8 cellular contexts compared by ENCODE assay signal in genomic region chr1:150612014-150612345, GRCh38. TPM values are rescaled to one million over a fixed set of nuclear protein-coding genes. Genes with fewer than 3 reads are reported as not detected.
A peak's percentile ranks its signal among the peaks of the same experiment; 100 is the strongest.
DNase-seq lines count a peak whose midpoint lies in the region; ATAC-seq, FAIRE-seq and TF ChIP-seq lines count a peak whose summit lies in the region.

No MANE protein-coding gene starts in this region.

- no peaks in the 10 kb centered on the region for H3K27me3 ChIP-seq in Caco-2 (replicated peaks; ENCODE audit: control insufficient read depth, insufficient read depth, low read length)
- no peaks in the 10 kb centered on the region for H3K27me3 ChIP-seq in OCI-LY3 (ENCODE audit: low read depth, low read length)
- H3K27me3 ChIP-seq in trophoblast cell (ENCODE audit: insufficient read depth, low read length), result no peaks in the 10 kb centered on the region

- H4K91ac ChIP-seq in trophoblast cell (ENCODE audit: low read depth, low read length), result peak overlapping the region; percentile 11

- H3K27ac Mint-ChIP-seq in Caco-2 (ENCODE audit: unreplicated experiment), result peak overlapping the region; percentile 45
- H3K27ac Mint-ChIP-seq in effector memory CD8-positive, alpha-beta T cell, result peak overlapping the region; percentile 93 to 99

- WGBS in trophoblast cell (ENCODE audit: extremely low coverage, insufficient coverage, insufficient read length), result no CpG with 5 or more reads among the region's 3 CpGs

- no peak overlapping the region for H3K4me3 Mint-ChIP-seq in Caco-2 (ENCODE audit: unreplicated experiment)
- H3K4me3 Mint-ChIP-seq in effector memory CD8-positive, alpha-beta T cell, result peak overlapping the region; percentile 61 to 69

- H3K14ac ChIP-seq in trophoblast cell (ENCODE audit: low read length), result no peak overlapping the region

- H4K8ac ChIP-seq in trophoblast cell (ENCODE audit: low read depth, low read length), result no peak overlapping the region

- H3K4me1 Mint-ChIP-seq in Caco-2 (ENCODE audit: low read depth, unreplicated experiment), result peaks cover 23% of the 10 kb centered on the region
- H3K4me1 Mint-ChIP-seq in effector memory CD8-positive, alpha-beta T cell (ENCODE audit: low read depth in 2 of 2), result peaks cover 43 to 47% of the 10 kb centered on the region in 2 donors

- no peaks in the 10 kb centered on the region for H3K36me3 ChIP-seq in Caco-2 (ENCODE audit: control insufficient read depth, insufficient read depth, low read length)
- peaks cover 37% of the 10 kb centered on the region for H3K36me3 ChIP-seq in OCI-LY3 (replicated peaks; ENCODE audit: low read depth, low read length)
- H3K36me3 ChIP-seq in trophoblast cell (ENCODE audit: control insufficient read depth in 1 of 2, insufficient read depth in 2 of 2, low read length in 2 of 2), result peaks cover 3 to 8% of the 10 kb centered on the region in 2 experiments

- peaks cover 8% of the 10 kb centered on the region for H3K79me1 ChIP-seq in trophoblast cell (ENCODE audit: low read length)

- H2AFZ ChIP-seq in OCI-LY3 (ENCODE audit: low read depth, low read length) (no peak overlapping the region), trophoblast cell (ENCODE audit: insufficient read depth, low read length, poor library complexity) (no peak overlapping the region)

- peaks cover 26% of the 10 kb centered on the region for H3K36me3 Mint-ChIP-seq in Caco-2 (ENCODE audit: insufficient read depth, unreplicated experiment)
- peaks cover 59% of the 10 kb centered on the region for H3K36me3 Mint-ChIP-seq in effector memory CD8-positive, alpha-beta T cell (ENCODE audit: insufficient read depth)

- no peak overlapping the region for H3K18ac ChIP-seq in trophoblast cell (ENCODE audit: low read length)

- H3K79me2 ChIP-seq in OCI-LY3 (ENCODE audit: low read length) (peaks cover 18% of the 10 kb centered on the region; the same call in 1 of the 2 replicates), trophoblast cell (ENCODE audit: control insufficient read depth, insufficient read depth, low read length, poor library complexity) (no peaks in the 10 kb centered on the region)

- POLR2A ChIA-PET in Caco-2 (lab: Charles Lee), result interaction anchor here (1.5 kb wide), 1 partner anchor 32 kb away, joined by 5 read pairs; the partner anchor contains the start of gene MCL1

- H3K4ac ChIP-seq in trophoblast cell (ENCODE audit: low read depth, low read length), result no peak overlapping the region

- H4K12ac ChIP-seq in trophoblast cell (ENCODE audit: low read depth, low read length), result no peak overlapping the region

- ATAC-seq in effector memory CD8-positive, alpha-beta T cell (replicated peaks), result no peak
- no peak for ATAC-seq in GM18520 (IDR thresholded peaks at IDR 0.05; ENCODE audit: unreplicated experiment)
- no peak for ATAC-seq in HG03457 (IDR thresholded peaks at IDR 0.05; ENCODE audit: unreplicated experiment)

- H2AK5ac ChIP-seq in trophoblast cell (ENCODE audit: low read length), result no peak overlapping the region

- H3K27me3 Mint-ChIP-seq in Caco-2 (ENCODE audit: insufficient read depth, unreplicated experiment), result no peaks in the 10 kb centered on the region
- H3K27me3 Mint-ChIP-seq in effector memory CD8-positive, alpha-beta T cell, result no peaks in the 10 kb centered on the region

- H3K9me3 Mint-ChIP-seq in Caco-2 (ENCODE audit: unreplicated experiment), result no peaks in the 10 kb centered on the region
- H3K9me3 Mint-ChIP-seq in effector memory CD8-positive, alpha-beta T cell, result no peaks in the 10 kb centered on the region

- H2BK120ac ChIP-seq in trophoblast cell (ENCODE audit: insufficient read depth, low read length, poor library complexity), result peak overlapping the region; percentile 27

- no peak overlapping the region for H3K23ac ChIP-seq in trophoblast cell (ENCODE audit: low read length)

- H3K27ac ChIP-seq in OCI-LY3 (ENCODE audit: low read length) (peak overlapping the region; percentile 79), trophoblast cell (ENCODE audit: low read depth, low read length) (peak overlapping the region; percentile 54)

- H2BK5ac ChIP-seq in trophoblast cell (ENCODE audit: low read depth, low read length, poor library complexity), result no peak overlapping the region

- no peak for DNase-seq in Caco-2
- no peak for DNase-seq in effector memory CD8-positive, alpha-beta T cell
- DNase-seq in trophoblast cell, result no peak
- DNase-seq in urothelium cell line (ENCODE audit: low spot score), result no peak
- no peak for DNase-seq in activated CD4-positive, alpha-beta T cell treated with anti-CD3 and anti-CD28 coated beads for 1 hour

- CTCF ChIA-PET in Caco-2 (lab: Charles Lee), result no interaction called here

- peak overlapping the region; percentile 51 for H3K4me2 ChIP-seq in OCI-LY3 (ENCODE audit: low read length)
- H3K4me2 ChIP-seq in trophoblast cell (ENCODE audit: low read length), result no peak overlapping the region

- BruUV-seq in Caco-2 (replicated peaks; lab: Mats Ljungman, UMichigan), result no TSS peak

- H3K4me1 ChIP-seq in Caco-2 (peaks cover 23% of the 10 kb centered on the region), OCI-LY3 (ENCODE audit: low read length) (peaks cover 48% of the 10 kb centered on the region), trophoblast cell (ENCODE audit: control insufficient read depth in 1 of 2, insufficient read depth in 2 of 2, low read length in 2 of 2) (peaks cover 6 to 13% of the 10 kb centered on the region in 2 experiments)

- H3K9ac ChIP-seq in OCI-LY3 (ENCODE audit: low read length) (peak overlapping the region; percentile 12; the same call in 1 of the 2 replicates), trophoblast cell (ENCODE audit: low read length) (no peak overlapping the region)

- no peak for TF ChIP-seq CTCF in Caco-2 (IDR thresholded peaks at IDR 0.05; ENCODE audit: insufficient read depth in 1 of 2, low read depth in 1 of 2, low read length in 1 of 2, severe bottlenecking in 1 of 2, unreplicated experiment in 1 of 2)
- no peak for TF ChIP-seq CTCF in OCI-LY3 (IDR thresholded peaks at IDR 0.05; ENCODE audit: low read depth, low read length)

- H2BK12ac ChIP-seq in trophoblast cell (ENCODE audit: low read length), result peak overlapping the region; percentile 24

- intact Hi-C loops in Caco-2 (cut with micrococcal nuclease; ENCODE audit: unreplicated experiment), result no loop called here

- no peak for FAIRE-seq in urothelium cell line (lab: Jason Lieb, UNC)

- no peak overlapping the region for H3K4me3 ChIP-seq in Caco-2 (ENCODE audit: low read depth, low read length)
- H3K4me3 ChIP-seq in OCI-LY3 (ENCODE audit: low read length), result peak overlapping the region; percentile 7
- no peak overlapping the region for H3K4me3 ChIP-seq in trophoblast cell (ENCODE audit: low read depth, low read length)

- H3K9me3 ChIP-seq in Caco-2 (no peaks in the 10 kb centered on the region), OCI-LY3 (ENCODE audit: insufficient read depth, low read length) (no peaks in the 10 kb centered on the region), trophoblast cell (ENCODE audit: insufficient read depth, low read depth, low read length) (peaks cover 2% of the 10 kb centered on the region)

- H4K20me1 ChIP-seq in OCI-LY3 (ENCODE audit: insufficient read depth, low read length), result no peaks in the 10 kb centered on the region

RNA-seq across cellular contexts. Expression of gene ENSA, which starts 17.4 kb away (rescaled TPM):
- total RNA-seq in Caco-2 (2022), result 178 TPM in 2 replicates
- polyA plus RNA-seq in trophoblast cell (2013), result 110 and 115 TPM in 2 replicates

RNA-seq across cellular contexts. Expression of gene MCL1, which starts 32.6 kb away (rescaled TPM):
- total RNA-seq in Caco-2 (2022), result 130 and 134 TPM in 2 replicates
- polyA plus RNA-seq in trophoblast cell (2013), result 119 and 120 TPM in 2 replicates
